In the genomic region with DNA sequence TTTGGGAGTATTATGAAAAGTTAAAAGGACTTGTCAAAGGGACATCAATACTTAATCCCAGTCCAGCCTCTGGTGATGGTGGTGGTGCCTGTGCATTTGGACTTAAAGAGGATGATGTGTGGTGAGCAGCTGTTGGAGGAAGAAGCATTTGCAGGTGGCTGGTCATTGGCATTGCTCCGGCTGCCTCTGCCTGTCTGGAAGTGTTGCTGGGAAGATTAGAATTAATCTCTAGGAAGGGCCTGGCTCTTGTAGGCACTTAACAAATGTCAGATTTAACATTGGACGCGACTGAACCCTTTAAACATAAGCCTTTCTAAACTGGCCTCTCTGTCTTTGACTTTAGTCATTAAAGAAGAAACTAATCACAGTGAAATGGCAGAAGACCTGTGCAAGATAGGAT, we compare ENCODE assay signal across 17 cellular contexts. TPM values are rescaled to one million over a fixed set of nuclear protein-coding genes. Genes with fewer than 3 reads are reported as not detected.
DNase-seq lines count a peak whose midpoint lies in the region; ATAC-seq lines count a peak whose summit lies in the region.
"Had no signal": no experiment of that assay in that cellular context is flagged by ENCODE, and none has a peak within 500 bp of the region (broad histone marks: within the 10 kb centered on the region; RNA-seq: fewer than 3 reads in every experiment).

No MANE protein-coding gene starts in this region.

- H3K4me1 Mint-ChIP-seq in activated CD4-positive, alpha-beta T cell treated with anti-CD3 and anti-CD28 coated beads, Interleukin-2, amount 10 ng/mL, durations not matched to agents 7 days and 5 days: peaks cover 87% of the 10 kb centered on the region
- H3K4me1 Mint-ChIP-seq in activated T-helper 17 cell treated with anti-CD3 and anti-CD28 coated beads, Interleukin-2, amount 50 U/mL, for 72 hours: peaks cover 68% of the 10 kb centered on the region
- H3K4me1 Mint-ChIP-seq in naive thymus-derived CD8-positive, alpha-beta T cell: peaks cover 52 to 92% (median 81%) of the 10 kb centered on the region in 4 donors

- CTCF ChIA-PET in activated CD4-positive, alpha-beta T cell treated with anti-CD3 and anti-CD28 coated beads, Interleukin-2, amount 10 ng/mL, durations not matched to agents 7 days and 5 days (lab: Charles Lee): interaction anchor here (0.7 to 2.2 kb wide), 7 partner anchors 11 to 116 kb away, joined by 3 to 9 read pairs (median 3); no protein-coding TSS in a partner anchor

- peak overlapping the region; percentile 47 for H3K27ac Mint-ChIP-seq in activated CD4-positive, alpha-beta T cell treated with anti-CD3 and anti-CD28 coated beads, Interleukin-2, amount 10 ng/mL, durations not matched to agents 7 days and 5 days
- peak overlapping the region; percentile 99 for H3K27ac Mint-ChIP-seq in activated T-helper 17 cell treated with anti-CD3 and anti-CD28 coated beads, Interleukin-2, amount 50 U/mL, for 72 hours
- H3K27ac Mint-ChIP-seq in naive thymus-derived CD8-positive, alpha-beta T cell: peak overlapping the region; percentile 71 to 99 (median 96)

- POLR2A ChIA-PET in activated CD4-positive, alpha-beta T cell treated with anti-CD3 and anti-CD28 coated beads, Interleukin-2, amount 10 ng/mL, durations not matched to agents 7 days and 5 days (lab: Charles Lee): no interaction called here
- POLR2A ChIA-PET in naive thymus-derived CD8-positive, alpha-beta T cell (lab: Charles Lee): interaction anchor here (0.8 to 2.0 kb wide), 4 partner anchors 10 to 125 kb away, joined by 3 to 14 read pairs (median 4); no protein-coding TSS in a partner anchor

- H3K27me3 Mint-ChIP-seq in activated CD4-positive, alpha-beta T cell treated with anti-CD3 and anti-CD28 coated beads, Interleukin-2, amount 10 ng/mL, durations not matched to agents 7 days and 5 days: no peaks in the 10 kb centered on the region
- no peaks in the 10 kb centered on the region for H3K27me3 Mint-ChIP-seq in activated T-helper 17 cell treated with anti-CD3 and anti-CD28 coated beads, Interleukin-2, amount 50 U/mL, for 72 hours
- no peaks in the 10 kb centered on the region for H3K27me3 Mint-ChIP-seq in naive thymus-derived CD8-positive, alpha-beta T cell

- no peak for DNase-seq in activated CD4-positive, alpha-beta T cell treated with anti-CD3 and anti-CD28 coated beads, Interleukin-2, amount 10 ng/mL, durations not matched to agents 7 days and 5 days
- no peak for DNase-seq in activated CD4-positive, alpha-beta T cell treated with anti-CD3 and anti-CD28 coated beads for 1 hour
- DNase-seq in ELF-1 (ENCODE audit: low read depth, low spot score) (peak; percentile 37), A172 (ENCODE audit: low spot score) (no peak)
- DNase-seq in naive thymus-derived CD8-positive, alpha-beta T cell: no peak
- DNase-seq: activated gamma-delta T cell treated with Interleukin-2 at 50 U/mL for 16 hours, esophagus squamous epithelium, GOT3, mesenchymal stem cell, NCI-H1417 treated with DMSO at 0.1 percent for 48 hours, NCI-H526, SHP77, sigmoid colon had no signal

- ATAC-seq in activated T-helper 17 cell treated with anti-CD3 and anti-CD28 coated beads, Interleukin-2, amount 50 U/mL, for 72 hours (replicated peaks): no peak
- ATAC-seq in naive thymus-derived CD8-positive, alpha-beta T cell: no peak
- ATAC-seq in GM19035 (IDR thresholded peaks at IDR 0.05; ENCODE audit: unreplicated experiment): no peak
- ATAC-seq in HG03354 (IDR thresholded peaks at IDR 0.05; ENCODE audit: poor library complexity, severe bottlenecking, unreplicated experiment): no peak
- ATAC-seq: gastroesophageal sphincter had no signal

- peaks cover 85% of the 10 kb centered on the region for H3K36me3 Mint-ChIP-seq in activated CD4-positive, alpha-beta T cell treated with anti-CD3 and anti-CD28 coated beads, Interleukin-2, amount 10 ng/mL, durations not matched to agents 7 days and 5 days (ENCODE audit: low read depth)
- peaks cover 95% of the 10 kb centered on the region for H3K36me3 Mint-ChIP-seq in activated T-helper 17 cell treated with anti-CD3 and anti-CD28 coated beads, Interleukin-2, amount 50 U/mL, for 72 hours (ENCODE audit: low read depth)
- H3K36me3 Mint-ChIP-seq in naive thymus-derived CD8-positive, alpha-beta T cell: peaks cover 29 to 90% (median 46%) of the 10 kb centered on the region in 3 donors

- no peaks in the 10 kb centered on the region for H3K9me3 Mint-ChIP-seq in activated CD4-positive, alpha-beta T cell treated with anti-CD3 and anti-CD28 coated beads, Interleukin-2, amount 10 ng/mL, durations not matched to agents 7 days and 5 days
- peaks cover 4% of the 10 kb centered on the region for H3K9me3 Mint-ChIP-seq in activated T-helper 17 cell treated with anti-CD3 and anti-CD28 coated beads, Interleukin-2, amount 50 U/mL, for 72 hours
- H3K9me3 Mint-ChIP-seq in naive thymus-derived CD8-positive, alpha-beta T cell: no peaks in the 10 kb centered on the region

- H3K4me3 Mint-ChIP-seq in activated CD4-positive, alpha-beta T cell treated with anti-CD3 and anti-CD28 coated beads, Interleukin-2, amount 10 ng/mL, durations not matched to agents 7 days and 5 days: no peak overlapping the region
- peak overlapping the region; percentile 86 for H3K4me3 Mint-ChIP-seq in activated T-helper 17 cell treated with anti-CD3 and anti-CD28 coated beads, Interleukin-2, amount 50 U/mL, for 72 hours
- peak overlapping the region in 9 of 10 donors; percentile 2 to 72 (median 47) for H3K4me3 Mint-ChIP-seq in naive thymus-derived CD8-positive, alpha-beta T cell

RNA-seq across cellular contexts. Expression of a gene that starts 58.8 kb away (rescaled TPM):
- 10 to 100 TPM; 34.8 to 37.4 TPM for total RNA-seq in activated CD4-positive, alpha-beta T cell treated with anti-CD3 and anti-CD28 coated beads, Interleukin-2, amount 10 ng/mL, durations not matched to agents 7 days and 5 days
- 10 to 100 TPM; 51.9 to 62.5 TPM for total RNA-seq in activated T-helper 17 cell treated with anti-CD3 and anti-CD28 coated beads, Interleukin-2, amount 50 U/mL, for 72 hours
- 10 to 100 TPM; 14.8 to 15.1 TPM for total RNA-seq in naive thymus-derived CD8-positive, alpha-beta T cell
- polyA plus RNA-seq in naive thymus-derived CD8-positive, alpha-beta T cell: 10 to 100 TPM in 1 of 3 donors, 1 to 10 TPM in 2; 4.2 to 10.2 (median 7.2) TPM
- total RNA-seq in A172 (2014; rRNA removed; shearing (Covaris generic)): 2.6 and 3.6 TPM in 2 replicates

Comparison
In these comparisons a context has a peak if more than half of its experiments do, and no peak if none do; other contexts are left out.
1. H3K27ac Mint-ChIP-seq: peak in every context shown above with its lines; median percentile 99 in activated T-helper 17 cell treated with anti-CD3 and anti-CD28 coated beads, Interleukin-2, amount 50 U/mL, for 72 hours; 96 in naive thymus-derived CD8-positive, alpha-beta T cell; 47 in activated CD4-positive, alpha-beta T cell treated with anti-CD3 and anti-CD28 coated beads, Interleukin-2, amount 10 ng/mL, durations not matched to agents 7 days and 5 days.